Comparison of ENCODE assay signal across 8 cellular contexts in the genomic region with DNA sequence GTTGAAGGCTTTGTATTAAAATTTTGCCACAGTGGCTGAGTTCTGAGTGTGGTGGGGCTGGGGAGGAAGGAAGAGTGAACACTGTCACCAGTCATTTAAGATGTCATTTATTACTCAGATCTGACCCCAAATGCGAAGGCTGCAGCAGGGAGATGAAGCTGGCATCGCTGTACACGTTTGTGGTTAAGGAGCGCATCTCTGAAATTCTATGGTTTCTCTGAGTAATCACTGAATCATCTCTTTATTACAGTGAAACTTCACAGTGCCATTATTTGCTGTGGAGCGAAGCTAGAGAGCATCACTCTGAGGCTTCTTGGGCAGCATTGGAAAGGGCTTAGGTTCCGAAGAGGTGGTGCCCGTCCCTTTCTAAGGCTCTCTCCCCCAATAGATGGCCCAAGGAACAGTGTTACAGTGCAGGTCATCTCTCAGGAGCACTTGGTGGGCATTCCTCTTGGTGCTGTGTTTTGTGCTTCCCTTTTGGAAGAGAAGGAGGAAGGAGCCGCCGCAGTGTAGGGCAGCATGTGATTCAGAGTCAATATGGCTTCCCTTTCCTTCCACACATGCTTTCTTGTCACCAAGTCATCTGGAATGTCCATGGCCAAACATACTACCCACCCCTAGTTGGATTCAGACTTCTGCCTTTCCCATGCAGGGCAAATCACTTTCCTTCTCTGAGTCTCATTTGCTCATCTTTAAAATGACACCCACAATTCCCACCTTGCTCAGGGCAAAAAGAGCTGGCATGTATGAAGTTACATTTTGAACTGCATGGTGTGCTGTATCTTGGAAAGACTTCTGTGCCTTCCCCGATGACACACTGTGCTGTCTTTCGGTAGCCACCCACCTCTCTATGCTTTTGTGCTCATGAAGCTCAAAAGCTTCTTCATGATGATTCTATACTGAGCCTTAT. TPM values are rescaled to one million over a fixed set of nuclear protein-coding genes. Genes with fewer than 3 reads are reported as not detected.
DNase-seq lines count a peak whose midpoint lies in the region; ATAC-seq lines count a peak whose summit lies in the region.

No MANE protein-coding gene starts in this region.

- ATAC-seq in GM21423 (IDR thresholded peaks at IDR 0.05; ENCODE audit: unreplicated experiment) (peak; percentile 68), Right ventricle myocardium inferior (no peak)
- ATAC-seq in stimulated activated naive CD8-positive, alpha-beta T cell treated with anti-CD3 and anti-CD28 coated beads, Interleukin-15, Interleukin-2, amounts not matched to agents 100 U/mL and 50 U/mL, for 24 hours: peak; percentile 89

- peak; percentile 20 for DNase-seq in 8988T
- peak; percentile 89 for DNase-seq in LoVo (ENCODE audit: low spot score)
- DNase-seq in activated T-cell treated with anti-CD3 and anti-CD28 coated beads for 4 hours: peak; percentile 50
- DNase-seq in foreskin melanocyte: peak; percentile 61
- peak; percentile 67 for DNase-seq in stimulated activated naive CD8-positive, alpha-beta T cell treated with anti-CD3 and anti-CD28 coated beads, Interleukin-15, Interleukin-2, amounts not matched to agents 100 U/mL and 50 U/mL, for 24 hours
- DNase-seq in Right ventricle myocardium inferior (ENCODE audit: missing footprints): no peak
- DNase-seq in NCI-H1092 treated with DMSO at 0.1 percent for 48 hours (lab: John Stamatoyannopoulos, UW): no peak

- intact Hi-C loops in Right ventricle myocardium inferior (cut with DNase I): no loop called here

RNA-seq across cellular contexts. Expression of gene TEX48, which starts 9.3 kb away (rescaled TPM):
- total RNA-seq in Right ventricle myocardium inferior: not detected

RNA-seq across cellular contexts. Expression of gene TEX53, which starts 33.7 kb away (rescaled TPM):
- not detected for total RNA-seq in Right ventricle myocardium inferior

Comparison
In these comparisons a context has a peak if more than half of its experiments do, and no peak if none do; other contexts are left out.
1. DNase-seq: peak in 8988T (single experiment), LoVo (single experiment), activated T-cell treated with anti-CD3 and anti-CD28 coated beads for 4 hours (single experiment), foreskin melanocyte (single experiment) and stimulated activated naive CD8-positive, alpha-beta T cell treated with anti-CD3 and anti-CD28 coated beads, Interleukin-15, Interleukin-2, amounts not matched to agents 100 U/mL and 50 U/mL, for 24 hours (single experiment); none in Right ventricle myocardium inferior (single experiment) and NCI-H1092 treated with DMSO at 0.1 percent for 48 hours (single experiment).